ENCODE assay signal across 21 cellular contexts in the genomic region with DNA sequence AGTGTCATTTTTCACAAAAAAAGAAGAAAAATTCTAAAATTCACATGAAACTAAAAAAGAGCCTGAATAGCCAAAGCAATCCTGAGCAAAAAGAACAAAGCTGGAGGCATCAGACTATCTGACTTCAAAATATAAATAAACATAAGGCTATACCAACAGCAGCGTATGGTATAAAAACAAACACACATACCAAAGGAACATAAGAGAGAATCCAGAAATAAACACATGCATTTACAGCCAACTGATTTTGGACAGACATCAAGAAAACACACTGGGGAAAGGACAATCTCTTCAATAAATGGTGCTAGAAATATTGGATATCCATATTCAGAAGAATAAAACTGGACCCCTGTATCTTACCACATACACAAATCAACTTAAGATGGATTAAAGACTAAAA. TPM values are rescaled to one million over a fixed set of nuclear protein-coding genes. Genes with fewer than 3 reads are reported as not detected.
A peak's percentile ranks its signal among the peaks of the same experiment; 100 is the strongest.
DNase-seq lines count a peak whose midpoint lies in the region; ATAC-seq, FAIRE-seq and TF ChIP-seq lines count a peak whose summit lies in the region.
"Had no signal": no experiment of that assay in that cellular context is flagged by ENCODE, and none has a peak within 500 bp of the region (broad histone marks: within the 10 kb centered on the region; RNA-seq: fewer than 3 reads in every experiment).

No MANE protein-coding gene starts in this region.

- TF ChIP-seq RAD21 in A549 (conservative IDR thresholded peaks at IDR 0.05 in 1 of 2, IDR thresholded peaks at IDR 0.05 in 1 of 2), result no peak

- CTCF ChIA-PET in A549 (lab: Yijun Ruan, JAX), result no interaction called here
- CTCF ChIA-PET in HEK293 (lab: Yijun Ruan, JAX), result no interaction called here

- H3K36me3 ChIP-seq in HEK293 (ENCODE audit: control insufficient read depth in 2 of 2, insufficient read depth in 1 of 2, low read length in 2 of 2) (no peaks in the 10 kb centered on the region), adipocyte (ENCODE audit: control insufficient read depth, insufficient read depth, low read length, severe bottlenecking) (no peaks in the 10 kb centered on the region)

- no peak for TF ChIP-seq EP300 in A549 (IDR thresholded peaks at IDR 0.05)

- H3K9me3 ChIP-seq in A549, result peaks cover 4% of the 10 kb centered on the region; the same call in 2 of the 3 replicates
- H3K9me3 ChIP-seq in HEK293 (ENCODE audit: control insufficient read depth, insufficient read depth, low read depth, low read length), result no peaks in the 10 kb centered on the region
- peaks cover 1% of the 10 kb centered on the region for H3K9me3 ChIP-seq in adipocyte (ENCODE audit: control insufficient read depth, low read length)

- H3K27ac ChIP-seq in A549 (no peak overlapping the region), HEK293 (ENCODE audit: extremely low read depth, low read depth, low read length) (no peak overlapping the region)
- H3K27ac ChIP-seq: GM23248 had no signal

- DNase-seq in A549 (ENCODE audit: low read depth in 1 of 2, low spot score in 1 of 2) (no peak), adipocyte (ENCODE audit: low read depth) (peak; percentile 12), NCI-H146 treated with DMSO at 0.1 percent for 48 hours (lab: John Stamatoyannopoulos, UW; ENCODE audit: unreplicated experiment) (no peak), NCI-H510A treated with DMSO at 0.1 percent for 48 hours (lab: John Stamatoyannopoulos, UW) (no peak)
- DNase-seq: 8988T; C1 segment of cervical spinal cord; Caco-2; CD4-positive, CD25-positive, alpha-beta regulatory T cell; CD8-positive, alpha-beta T cell; DMS153; EL; GDM1; GM23248; H9; HFFc6 had no signal

- WGBS in A549 (ENCODE audit: missing lambda C conversion rate), result 71% methylated on average over 1 of the region's 1 CpG

- no peak for FAIRE-seq in A549 (lab: Jason Lieb, UNC)
- FAIRE-seq: GM12878, GM19239, H1 had no signal

- peaks cover 22% of the 10 kb centered on the region; the same call in 2 of the 3 replicates for H3K4me1 ChIP-seq in A549
- H3K4me1 ChIP-seq in HEK293 (ENCODE audit: control insufficient read depth, insufficient read depth, low read length), result no peaks in the 10 kb centered on the region
- peaks cover 18% of the 10 kb centered on the region for H3K4me1 ChIP-seq in adipocyte (ENCODE audit: control insufficient read depth, insufficient read depth, low read length)

- TF ChIP-seq POLR2A in A549 (IDR thresholded peaks at IDR 0.05; ENCODE audit: low read length), result no peak

- H3K27me3 ChIP-seq in adipocyte (replicated peaks; ENCODE audit: control insufficient read depth, insufficient read depth, low read length), result no peaks in the 10 kb centered on the region

- POLR2A ChIA-PET in A549 (lab: Yijun Ruan, JAX) (no interaction called here), HEK293 (lab: Yijun Ruan, JAX) (no interaction called here)

- H3K9ac ChIP-seq in adipocyte (ENCODE audit: low read length), result no peak overlapping the region
- H3K9ac ChIP-seq: GM23248 had no signal

- no peak for TF ChIP-seq CTCF in A549 (IDR thresholded peaks at IDR 0.05)
- TF ChIP-seq CTCF in HEK293 (tag by site-specific recombination; IDR thresholded peaks at IDR 0.05), result no peak

- ATAC-seq in A549, result no peak
- no peak for ATAC-seq in HG02973 (IDR thresholded peaks at IDR 0.05; ENCODE audit: unreplicated experiment)
- ATAC-seq: CD8-positive, alpha-beta T cell; GM12878; HCT116 had no signal

- H3K4me3 ChIP-seq in A549 (no peak overlapping the region), HEK293 (ENCODE audit: low read depth, low read length) (no peak overlapping the region), adipocyte (ENCODE audit: low read length) (no peak overlapping the region)
- H3K4me3 ChIP-seq: GM12878, GM23248 had no signal

- H3K4me2 ChIP-seq in A549, result peak overlapping the region; percentile 10; the same call in 1 of the 3 replicates

TF ChIP-seq in A549, 52 proteins besides CTCF, POLR2A, EP300 and RAD21:
- TF ChIP-seq MAFK (IDR thresholded peaks at IDR 0.05; ENCODE audit: partially characterized antibody), result no peak
- TF ChIP-seq, protein P1, sequence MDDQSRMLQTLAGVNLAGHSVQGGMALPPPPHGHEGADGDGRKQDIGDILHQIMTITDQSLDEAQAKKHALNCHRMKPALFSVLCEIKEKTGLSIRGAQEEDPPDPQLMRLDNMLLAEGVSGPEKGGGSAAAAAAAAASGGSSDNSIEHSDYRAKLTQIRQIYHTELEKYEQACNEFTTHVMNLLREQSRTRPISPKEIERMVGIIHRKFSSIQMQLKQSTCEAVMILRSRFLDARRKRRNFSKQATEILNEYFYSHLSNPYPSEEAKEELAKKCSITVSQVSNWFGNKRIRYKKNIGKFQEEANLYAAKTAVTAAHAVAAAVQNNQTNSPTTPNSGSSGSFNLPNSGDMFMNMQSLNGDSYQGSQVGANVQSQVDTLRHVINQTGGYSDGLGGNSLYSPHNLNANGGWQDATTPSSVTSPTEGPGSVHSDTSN (IDR thresholded peaks at IDR 0.05), result no peak
- no peak for TF ChIP-seq BHLHE40 (IDR thresholded peaks at IDR 0.05; ENCODE audit: low read depth, low read length)
- TF ChIP-seq EHF (CRISPR knock-in tag; IDR thresholded peaks at IDR 0.05), result no peak
- no peak for TF ChIP-seq KDM1A (IDR thresholded peaks at IDR 0.05; ENCODE audit: low read depth)
- no peak for TF ChIP-seq E2F6 (IDR thresholded peaks at IDR 0.05; ENCODE audit: borderline replicate concordance, low read depth)
- no peak for TF ChIP-seq FOSB (CRISPR knock-in tag; IDR thresholded peaks at IDR 0.05)
- no peak for TF ChIP-seq HOXA7 (CRISPR knock-in tag; IDR thresholded peaks at IDR 0.05)
- no peak for TF ChIP-seq JUN (IDR thresholded peaks at IDR 0.05)
- no peak for TF ChIP-seq NPAS2 (CRISPR knock-in tag; IDR thresholded peaks at IDR 0.05; ENCODE audit: borderline replicate concordance)
- no peak for TF ChIP-seq HOXB13 (CRISPR knock-in tag; IDR thresholded peaks at IDR 0.05; ENCODE audit: low read depth)
- no peak for TF ChIP-seq ZSCAN20 (CRISPR knock-in tag; IDR thresholded peaks at IDR 0.05)
- TF ChIP-seq USF2 (IDR thresholded peaks at IDR 0.05), result no peak

TF ChIP-seq in HEK293, 187 proteins besides CTCF, POLR2A, EP300 and RAD21:
- TF ChIP-seq BCL6B (tag by site-specific recombination; IDR thresholded peaks at IDR 0.05) (0 out of 2 replicates have a peak, but pooled peaks have one; percentile 9), ZNF670 (tag by site-specific recombination; IDR thresholded peaks at IDR 0.05; ENCODE audit: low read depth) (no peak), FEZF1 (tag by site-specific recombination; IDR thresholded peaks at IDR 0.05) (peak; percentile 74), ZNF292 (tag by site-specific recombination; IDR thresholded peaks at IDR 0.05; ENCODE audit: borderline replicate concordance, low read depth) (no peak), PRDM10 (tag by site-specific recombination; IDR thresholded peaks at IDR 0.05) (0 out of 2 replicates have a peak, but pooled peaks have one; percentile 24)

RNA-seq across cellular contexts. Expression of gene MTMR2, which starts 2.8 kb away (rescaled TPM):
- polyA plus RNA-seq in A549 (2011; rRNA removed) (25.4 and 28.7 TPM in 2 replicates), A549 (2017; fragmentation: RNase III; extraction: RNeasy Plus Mini Kit Qiagen cat#74134 plus additional on column Dnase treatment) (20.0 to 22.2 TPM (median 20.2 TPM) in 3 replicates)
- polyA plus RNA-seq in A549 (2012; cell fraction: cytosol; rRNA removed), result 5.6 and 7.3 TPM in 2 replicates
- 4.2 and 4.3 TPM in 2 replicates for polyA plus RNA-seq in A549 (2012; cell fraction: nucleus; rRNA removed)
- polyA minus RNA-seq in A549 (2011; rRNA and poly(A)+ RNA removed), result 18.0 and 18.5 TPM in 2 replicates
